In genomic region chr16:50114357-50115129, GRCh38 we compare ENCODE assay signal across 1 cellular context.
TF ChIP-seq lines count a peak whose summit lies in the region.

No MANE protein-coding gene starts in this region.

TF ChIP-seq in HepG2, 621 proteins besides CTCF, POLR2A, EP300 and RAD21:
- TF ChIP-seq GATAD1 (CRISPR knock-in tag; IDR thresholded peaks at IDR 0.05) (no peak), STAG1 (CRISPR knock-in tag; IDR thresholded peaks at IDR 0.05) (no peak), GABPB1 (CRISPR knock-in tag; IDR thresholded peaks at IDR 0.05) (no peak), MTF1 (CRISPR knock-in tag; IDR thresholded peaks at IDR 0.05) (no peak), SNAPC5 (CRISPR knock-in tag; IDR thresholded peaks at IDR 0.05; ENCODE audit: borderline replicate concordance) (no peak), ZNF609 (CRISPR knock-in tag; IDR thresholded peaks at IDR 0.05; ENCODE audit: borderline replicate concordance) (no peak), THAP7 (CRISPR knock-in tag; IDR thresholded peaks at IDR 0.05) (no peak), ZNF597 (CRISPR knock-in tag; IDR thresholded peaks at IDR 0.05) (no peak), CAMTA2 (CRISPR knock-in tag; IDR thresholded peaks at IDR 0.05; ENCODE audit: borderline replicate concordance) (no peak), HCFC1 (IDR thresholded peaks at IDR 0.05; ENCODE audit: low read depth, low read length) (no peak), ZNF839 (CRISPR knock-in tag; IDR thresholded peaks at IDR 0.05; ENCODE audit: borderline replicate concordance) (no peak), HNRNPL (IDR thresholded peaks at IDR 0.05; ENCODE audit: low read depth, low read length) (no peak), ZC3H4 (CRISPR knock-in tag; IDR thresholded peaks at IDR 0.05; ENCODE audit: borderline replicate concordance) (no peak), BCLAF1 (IDR thresholded peaks at IDR 0.05) (no peak), PITX1 (CRISPR knock-in tag; IDR thresholded peaks at IDR 0.05) (no peak), ZBTB43 (CRISPR knock-in tag; conservative IDR thresholded peaks at IDR 0.05) (no peak), NR1H2 (CRISPR knock-in tag; IDR thresholded peaks at IDR 0.05; ENCODE audit: borderline replicate concordance, low read depth) (no peak), SUZ12 (IDR thresholded peaks at IDR 0.05; ENCODE audit: low read depth, low read length) (no peak), ZNF589 (CRISPR knock-in tag; conservative IDR thresholded peaks at IDR 0.05) (no peak)
TF ChIP-seq in HepG2: peak in this region for 0.
